ENCODE assay signal across 21 cellular contexts in the genomic region with DNA sequence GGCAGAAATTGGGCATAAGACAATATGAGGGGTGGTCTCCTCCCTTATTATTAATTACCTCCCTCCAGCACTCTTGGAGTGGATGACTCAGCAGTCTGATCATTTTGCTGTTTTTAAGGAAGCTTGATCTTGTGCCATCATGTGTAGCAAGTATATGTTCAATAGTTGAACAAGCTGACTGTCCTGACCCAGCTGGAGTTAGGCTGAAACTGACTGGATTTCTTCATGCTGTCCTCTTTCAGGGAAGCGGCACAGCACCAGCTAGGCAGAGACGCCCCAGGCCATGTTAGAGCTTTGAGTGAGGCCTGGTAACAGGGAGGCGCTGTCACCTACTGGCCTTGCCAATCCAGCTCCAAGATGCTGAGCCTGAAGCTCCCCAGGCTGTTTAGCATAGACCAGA. TPM values are rescaled to one million over a fixed set of nuclear protein-coding genes. Genes with fewer than 3 reads are reported as not detected.
DNase-seq lines count a peak whose midpoint lies in the region; FAIRE-seq and TF ChIP-seq lines count a peak whose summit lies in the region.
"Had no signal": no experiment of that assay in that cellular context is flagged by ENCODE, and none has a peak within 500 bp of the region (broad histone marks: within the 10 kb centered on the region; RNA-seq: fewer than 3 reads in every experiment).

No MANE protein-coding gene starts in this region.

- H3K9me3 ChIP-seq in small intestine (ENCODE audit: control insufficient read depth, low read depth), result no peaks in the 10 kb centered on the region
- no peaks in the 10 kb centered on the region for H3K9me3 ChIP-seq in tibial artery
- H3K9me3 ChIP-seq: left ventricle myocardium inferior had no signal

- DNase-seq in RPMI7951 (ENCODE audit: low read depth) (peak; percentile 49), choroid plexus epithelial cell (ENCODE audit: low read depth) (peak; percentile 57), iris pigment epithelial cell (ENCODE audit: low read depth) (peak; percentile 37), small intestine (peak; percentile 6), NCI-H2107 treated with DMSO at 0.1 percent for 48 hours (lab: John Stamatoyannopoulos, UW; ENCODE audit: unreplicated experiment) (no peak), tibial artery (no peak)
- DNase-seq in stimulated activated CD4-positive, alpha-beta T cell treated with anti-CD3 and anti-CD28 coated beads, Interleukin-4, amount 100 ng/mL, for 4 hours, result no peak
- DNase-seq in activated T-cell treated with anti-CD3 and anti-CD28 coated beads, Interleukin-2, amount 50 U/mL, for 48 hours, result no peak
- DNase-seq: activated CD4-positive, CD25-positive, alpha-beta regulatory T cell treated with anti-CD3 and anti-CD28 coated beads, Interleukin-2, amount 50 U/mL, for 72 hours; activated gamma-delta T cell; anterior cingulate cortex; DMS79 treated with DMSO at 0.1 percent for 48 hours; Karpas-422; left ventricle myocardium inferior; NCI-H1436; NK-92 treated with Interleukin-12 subunit alpha and Interleukin-12 subunit beta, amount 100 ng/mL, for 24 hours; stimulated activated CD4-positive, alpha-beta T cell treated with anti-CD3 and anti-CD28 coated beads, Interleukin-12 subunit alpha, Interleukin-12 subunit beta, amount 100 ng/mL, for 4 hours; stimulated activated naive CD4-positive, alpha-beta T cell treated with Interleukin-2 at 50 U/mL for 16 hours had no signal

- intact Hi-C loops in tibial artery (cut with DNase I; ENCODE audit: low total_unique reads), result no loop called here

- no peak for FAIRE-seq in small intestine (lab: Jason Lieb, UNC)
- FAIRE-seq: colon had no signal

- H3K4me1 ChIP-seq in small intestine (ENCODE audit: control insufficient read depth in 2 of 2, insufficient read depth in 1 of 2, low read depth in 1 of 2, low read length in 1 of 2) (peaks cover 0 to 3% of the 10 kb centered on the region in 2 donors), tibial artery (no peaks in the 10 kb centered on the region)
- H3K4me1 ChIP-seq: left ventricle myocardium inferior had no signal

- no peaks in the 10 kb centered on the region for H3K36me3 ChIP-seq in small intestine (ENCODE audit: control insufficient read depth in 2 of 2, insufficient read depth in 2 of 2, low read length in 2 of 2)
- no peaks in the 10 kb centered on the region for H3K36me3 ChIP-seq in tibial artery
- H3K36me3 ChIP-seq: left ventricle myocardium inferior had no signal

- H3K4me3 ChIP-seq in choroid plexus epithelial cell (ENCODE audit: low read depth, low read length) (no peak overlapping the region), small intestine (ENCODE audit: low read depth in 1 of 2, low read length in 2 of 2) (no peak overlapping the region), tibial artery (no peak overlapping the region)
- H3K4me3 ChIP-seq: left ventricle myocardium inferior had no signal

- no peak overlapping the region for H3K27ac ChIP-seq in small intestine (ENCODE audit: low read depth in 1 of 2, low read length in 1 of 2)
- no peak overlapping the region for H3K27ac ChIP-seq in tibial artery
- H3K27ac ChIP-seq: C4-2B, epithelial cell of prostate, left ventricle myocardium inferior had no signal

- no peaks in the 10 kb centered on the region for H3K27me3 ChIP-seq in small intestine (ENCODE audit: control insufficient read depth in 2 of 2, insufficient read depth in 2 of 2, low read length in 2 of 2)
- no peaks in the 10 kb centered on the region for H3K27me3 ChIP-seq in tibial artery

- 89 to 96% (median 92%) methylated on average over 3 of the region's 3 CpGs for WGBS in small intestine, 3 donors

- no peak for TF ChIP-seq CTCF in choroid plexus epithelial cell (conservative IDR thresholded peaks at IDR 0.05; ENCODE audit: low read depth, low read length)
- no peak for TF ChIP-seq CTCF in tibial artery (IDR thresholded peaks at IDR 0.05)

RNA-seq across cellular contexts. Expression of a gene that starts 54.4 kb away (rescaled TPM):
- 134 and 151 TPM in 2 replicates for total RNA-seq in RPMI7951 (2014; rRNA removed; shearing (Covaris generic))
- 10 to 100 TPM in 1 of 3 donors, 1 to 10 TPM in 2; 1.1 to 12.1 (median 1.3) TPM for polyA plus RNA-seq in small intestine

Comparison
In these comparisons a context has a peak if more than half of its experiments do, and no peak if none do; other contexts are left out.
1. DNase-seq: peak in RPMI7951 (single experiment), choroid plexus epithelial cell (single experiment), iris pigment epithelial cell (single experiment) and small intestine (single experiment); none in stimulated activated CD4-positive, alpha-beta T cell treated with anti-CD3 and anti-CD28 coated beads, Interleukin-4, amount 100 ng/mL, for 4 hours (0 of 2), activated T-cell treated with anti-CD3 and anti-CD28 coated beads, Interleukin-2, amount 50 U/mL, for 48 hours (0 of 2), NCI-H2107 treated with DMSO at 0.1 percent for 48 hours (single experiment) and tibial artery (0 of 2).